Comparison of ENCODE assay signal across 1 cellular context in the genomic region with DNA sequence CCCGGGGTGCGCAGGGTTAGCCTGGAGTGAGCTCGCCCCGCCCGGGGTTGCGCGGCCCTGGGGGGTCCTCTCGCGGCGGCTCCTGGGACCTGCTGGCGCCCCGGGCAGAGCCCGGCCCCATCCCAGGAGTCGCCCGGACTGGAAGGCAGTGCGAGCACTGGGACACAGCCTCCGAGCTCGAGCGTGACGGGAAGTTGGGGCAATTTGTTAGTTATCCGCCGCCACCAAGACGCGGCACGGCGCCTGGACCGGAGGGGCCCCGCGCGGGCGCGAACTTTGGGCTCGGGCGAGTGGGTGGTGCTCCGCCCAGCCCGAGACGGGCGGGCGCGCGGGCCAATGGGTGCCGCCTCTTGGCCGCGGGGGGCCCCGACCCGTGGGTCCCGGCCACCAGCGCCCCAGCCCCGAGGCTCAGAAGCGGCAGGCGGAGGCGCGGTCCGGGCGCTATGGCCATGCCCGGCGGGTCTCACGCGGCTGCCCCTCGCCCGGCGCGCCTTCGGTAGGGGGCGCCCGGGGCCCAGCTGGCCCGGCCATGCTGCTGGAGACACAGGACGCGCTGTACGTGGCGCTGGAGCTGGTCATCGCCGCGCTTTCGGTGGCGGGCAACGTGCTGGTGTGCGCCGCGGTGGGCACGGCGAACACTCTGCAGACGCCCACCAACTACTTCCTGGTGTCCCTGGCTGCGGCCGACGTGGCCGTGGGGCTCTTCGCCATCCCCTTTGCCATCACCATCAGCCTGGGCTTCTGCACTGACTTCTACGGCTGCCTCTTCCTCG.
TF ChIP-seq lines count a peak whose summit lies in the region.

A gene (plus strand): TSS at position 411 of the 773 bp plus-strand sequence. CDS start 119 bp downstream, at position 530.

TF ChIP-seq in endothelial cell of umbilical vein, 7 proteins besides CTCF, POLR2A, EP300 and RAD21:
- TF ChIP-seq JUN (IDR thresholded peaks at IDR 0.05; ENCODE audit: borderline replicate concordance, insufficient read depth, insufficient read length, low read depth) (no peak), GATA2 (IDR thresholded peaks at IDR 0.05; ENCODE audit: insufficient read depth, insufficient read length, low read depth, low read length) (no peak), MYC (IDR thresholded peaks at IDR 0.05; ENCODE audit: low read depth, low read length) (peak; percentile 62), POLR2AphosphoS5 (IDR thresholded peaks at IDR 0.05; ENCODE audit: insufficient read depth, low read depth, low read length) (peak; percentile 85), FOS (IDR thresholded peaks at IDR 0.05; ENCODE audit: borderline replicate concordance, insufficient read depth, low read length) (no peak)
- TF ChIP-seq, protein P1, sequence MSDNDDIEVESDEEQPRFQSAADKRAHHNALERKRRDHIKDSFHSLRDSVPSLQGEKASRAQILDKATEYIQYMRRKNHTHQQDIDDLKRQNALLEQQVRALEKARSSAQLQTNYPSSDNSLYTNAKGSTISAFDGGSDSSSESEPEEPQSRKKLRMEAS (IDR thresholded peaks at IDR 0.05; ENCODE audit: insufficient read depth, insufficient read length): peak; percentile 37
TF ChIP-seq in endothelial cell of umbilical vein: peak in this region for 3.
